In the genomic region with DNA sequence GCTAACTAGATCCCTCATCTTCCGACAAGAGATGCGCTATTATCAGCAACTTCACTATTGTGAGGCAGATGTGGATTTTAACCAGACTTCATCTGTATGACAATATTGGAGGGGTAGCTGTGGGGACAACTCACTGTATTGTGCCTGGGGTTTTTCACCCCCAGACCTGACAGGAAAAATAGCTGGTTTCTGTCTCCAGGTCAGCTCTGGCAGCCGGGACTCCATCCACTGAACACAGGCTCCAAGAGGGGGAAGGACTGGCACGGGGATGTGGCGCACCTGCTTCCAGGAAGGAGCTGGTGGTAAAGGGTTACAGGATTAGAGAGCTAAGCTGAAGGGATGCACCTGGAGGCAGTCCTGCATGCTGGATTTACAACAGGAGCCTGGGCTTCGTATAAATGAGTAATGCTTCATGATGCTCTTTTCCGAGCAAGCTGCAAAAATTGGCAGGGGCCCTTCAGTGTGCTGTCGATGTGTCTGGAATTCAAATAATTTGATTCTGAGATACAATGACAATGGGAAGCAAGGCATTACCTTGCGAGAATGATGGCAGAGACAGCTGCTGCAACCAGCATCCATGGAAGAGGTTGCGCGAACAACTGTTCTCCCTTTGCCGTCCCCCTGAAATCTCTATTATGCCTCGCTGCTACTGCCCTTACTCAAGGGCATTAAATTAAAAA, we compare ENCODE assay signal across 19 cellular contexts. TPM values are rescaled to one million over a fixed set of nuclear protein-coding genes. Genes with fewer than 3 reads are reported as not detected.
"Had no signal": no experiment of that assay in that cellular context is flagged by ENCODE, and none has a peak within 500 bp of the region (broad histone marks: within the 10 kb centered on the region; RNA-seq: fewer than 3 reads in every experiment).

No MANE protein-coding gene starts in this region.

- H3K36me3 ChIP-seq: colonic mucosa, esophagus muscularis mucosa, left ventricle myocardium inferior, thyroid gland, vagina had no signal

- H3K4me1 ChIP-seq: body of pancreas, colonic mucosa, esophagus muscularis mucosa, left ventricle myocardium inferior, thyroid gland, vagina had no signal

- H3K4me3 ChIP-seq: body of pancreas, colonic mucosa, esophagus muscularis mucosa, left ventricle myocardium inferior, mucosa of descending colon, thyroid gland, vagina had no signal

- ATAC-seq: body of pancreas; mucosa of descending colon; natural killer cell; stimulated activated memory B cell treated with anti-CD40 and anti-IgM and Interleukin-4, amounts not matched to agents 10 μg/mL and 1 μg/mL and 100 μg/mL, for 72 hours had no signal

- DNase-seq: activated CD4-positive, alpha-beta T cell treated with anti-CD3 and anti-CD28 coated beads, Interleukin-2, amount 10 ng/mL, durations not matched to agents 7 days and 5 days; activated CD8-positive, alpha-beta memory T cell treated with anti-CD3 and anti-CD28 coated beads for 24 hours; activated naive CD8-positive, alpha-beta T cell treated with anti-CD3 and anti-CD28 coated beads for 36 hours; amygdala; body of pancreas; central memory CD4-positive, alpha-beta T cell; colonic mucosa; hippocampal formation; kidney; left ventricle myocardium inferior; mucosa of descending colon; natural killer cell; posterior cingulate gyrus; retina; stimulated activated CD4-positive, alpha-beta T cell treated with anti-CD3 and anti-CD28 coated beads, Interleukin-2, amount 100 ng/mL, for 48 hours; thyroid gland had no signal

- H3K9me3 ChIP-seq: body of pancreas, colonic mucosa, esophagus muscularis mucosa, left ventricle myocardium inferior, mucosa of descending colon, thyroid gland, vagina had no signal

- H3K27ac ChIP-seq: body of pancreas, colonic mucosa, esophagus muscularis mucosa, left ventricle myocardium inferior, thyroid gland, vagina had no signal

- H3K27me3 ChIP-seq: body of pancreas, colonic mucosa, vagina had no signal

RNA-seq across cellular contexts. Expression of a gene that starts 49.5 kb away (rescaled TPM):
- total RNA-seq: activated CD4-positive, alpha-beta T cell treated with anti-CD3 and anti-CD28 coated beads, Interleukin-2, amount 10 ng/mL, durations not matched to agents 7 days and 5 days had no signal
